10 cellular contexts compared by ENCODE assay signal in the genomic region with DNA sequence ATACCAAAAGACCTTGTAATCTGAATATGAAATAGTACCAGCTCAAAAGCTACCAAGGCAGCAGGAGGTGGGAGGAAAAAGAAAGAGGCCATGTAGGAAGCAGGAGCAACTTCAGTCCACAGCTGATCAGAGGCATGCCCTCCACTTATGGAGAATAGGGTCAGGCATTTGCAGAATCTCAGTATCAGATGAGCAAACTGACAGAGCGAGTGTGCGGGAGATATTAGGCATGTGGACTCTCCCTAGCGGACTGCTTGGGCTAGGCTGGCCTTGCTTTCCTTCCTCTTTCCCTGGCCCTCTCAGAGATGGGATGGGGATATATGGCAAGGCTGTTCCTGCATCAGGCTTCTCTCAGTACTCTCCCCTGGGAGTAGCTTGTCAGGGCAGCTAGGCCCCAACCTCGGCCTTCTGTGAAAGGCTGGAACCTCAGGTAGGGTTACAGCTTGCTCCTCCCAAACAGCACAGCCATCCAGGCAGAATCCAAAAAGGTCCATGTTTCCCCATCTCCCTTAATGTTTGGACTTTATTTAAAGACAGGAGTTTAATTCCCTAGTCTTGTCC. TPM values are rescaled to one million over a fixed set of nuclear protein-coding genes. Genes with fewer than 3 reads are reported as not detected.
DNase-seq lines count a peak whose midpoint lies in the region; ATAC-seq and TF ChIP-seq lines count a peak whose summit lies in the region.
"Had no signal": no experiment of that assay in that cellular context is flagged by ENCODE, and none has a peak within 500 bp of the region (broad histone marks: within the 10 kb centered on the region; RNA-seq: fewer than 3 reads in every experiment).

No MANE protein-coding gene starts in this region.

- H3K4me3 ChIP-seq in heart right ventricle (no peak overlapping the region), upper lobe of right lung (no peak overlapping the region), PC-3 (ENCODE audit: low read length) (no peak overlapping the region)

- no peaks in the 10 kb centered on the region for H3K27me3 Mint-ChIP-seq in activated T-cell treated with anti-CD3 and anti-CD28 coated beads, Interleukin-2, amount 50 U/mL, for 72 hours (ENCODE audit: low read depth)
- H3K27me3 Mint-ChIP-seq in mesothelial cell of epicardium (ENCODE audit: low read depth), result peaks cover 11% of the 10 kb centered on the region

- H3K36me3 Mint-ChIP-seq in activated T-cell treated with anti-CD3 and anti-CD28 coated beads, Interleukin-2, amount 50 U/mL, for 72 hours (ENCODE audit: insufficient read depth in 2 of 2), result no peaks in the 10 kb centered on the region
- H3K36me3 Mint-ChIP-seq in mesothelial cell of epicardium, result no peaks in the 10 kb centered on the region

- no peak overlapping the region for H2AFZ ChIP-seq in PC-3 (ENCODE audit: low read length)

- peak overlapping the region; percentile 82 to 91 for H3K4me3 Mint-ChIP-seq in activated T-cell treated with anti-CD3 and anti-CD28 coated beads, Interleukin-2, amount 50 U/mL, for 72 hours
- H3K4me3 Mint-ChIP-seq in mesothelial cell of epicardium, result peak overlapping the region; percentile 76

- no peak for TF ChIP-seq CTCF in heart right ventricle (IDR thresholded peaks at IDR 0.05)
- TF ChIP-seq CTCF in mesothelial cell of epicardium (IDR thresholded peaks at IDR 0.05; ENCODE audit: unreplicated experiment), result no peak
- no peak for TF ChIP-seq CTCF in upper lobe of right lung (IDR thresholded peaks at IDR 0.05)
- no peak for TF ChIP-seq CTCF in PC-3 (conservative IDR thresholded peaks at IDR 0.05; ENCODE audit: low read depth, low read length)

- no peaks in the 10 kb centered on the region for H3F3A ChIP-seq in PC-3 (ENCODE audit: low read length, unreplicated experiment)

- no peaks in the 10 kb centered on the region for H3K9me3 Mint-ChIP-seq in activated T-cell treated with anti-CD3 and anti-CD28 coated beads, Interleukin-2, amount 50 U/mL, for 72 hours
- H3K9me3 Mint-ChIP-seq in mesothelial cell of epicardium, result no peaks in the 10 kb centered on the region

- H3K9ac ChIP-seq in PC-3 (ENCODE audit: low read length), result no peak overlapping the region

- peaks cover 89% of the 10 kb centered on the region for H3K4me1 Mint-ChIP-seq in activated T-cell treated with anti-CD3 and anti-CD28 coated beads, Interleukin-2, amount 50 U/mL, for 72 hours (ENCODE audit: low read depth)
- H3K4me1 Mint-ChIP-seq in mesothelial cell of epicardium, result peaks cover 39% of the 10 kb centered on the region

- no peak for ATAC-seq in heart right ventricle
- ATAC-seq in Right ventricle myocardium inferior, result no peak
- ATAC-seq in activated T-cell treated with anti-CD3 and anti-CD28 coated beads, Interleukin-2, amount 50 U/mL, for 72 hours (replicated peaks in 1 of 2), result no peak
- ATAC-seq in upper lobe of right lung, result peak; percentile 10
- ATAC-seq in HG03196 (IDR thresholded peaks at IDR 0.05; ENCODE audit: unreplicated experiment), result no peak
- ATAC-seq in PC-3, result no peak
- no peak for ATAC-seq in GM18511 (IDR thresholded peaks at IDR 0.05; ENCODE audit: unreplicated experiment)

- no peaks in the 10 kb centered on the region for H3K27me3 ChIP-seq in heart right ventricle
- no peaks in the 10 kb centered on the region for H3K27me3 ChIP-seq in upper lobe of right lung
- H3K27me3 ChIP-seq in PC-3 (ENCODE audit: low read length), result no peaks in the 10 kb centered on the region

- no TSS peak for BruUV-seq in PC-3 (replicated peaks; lab: Mats Ljungman, UMichigan)

- 51% methylated on average over 4 of the region's 4 CpGs for WGBS in heart right ventricle, 2 donors

- POLR2A ChIA-PET in PC-3 (lab: Charles Lee; ENCODE audit: unreplicated experiment), result no interaction called here

- peak overlapping the region; percentile 94 for H3K27ac Mint-ChIP-seq in activated T-cell treated with anti-CD3 and anti-CD28 coated beads, Interleukin-2, amount 50 U/mL, for 72 hours
- no peak overlapping the region for H3K27ac Mint-ChIP-seq in mesothelial cell of epicardium

- peaks cover 3 to 93% (median 75%) of the 10 kb centered on the region in 9 donors for H3K4me1 ChIP-seq in heart right ventricle
- peaks cover 42% of the 10 kb centered on the region for H3K4me1 ChIP-seq in upper lobe of right lung
- H3K4me1 ChIP-seq in PC-3 (ENCODE audit: insufficient read depth, low read length), result no peaks in the 10 kb centered on the region

- H3K36me3 ChIP-seq in heart right ventricle (no peaks in the 10 kb centered on the region), upper lobe of right lung (no peaks in the 10 kb centered on the region), PC-3 (ENCODE audit: low read depth, low read length) (no peaks in the 10 kb centered on the region)

- no peaks in the 10 kb centered on the region for H3K79me2 ChIP-seq in PC-3 (ENCODE audit: low read length)

- intact Hi-C loops in heart right ventricle (cut with DNase I) (loop anchor here in 6 of 10 donors (5.0 to 10.0 kb wide), 5 partner anchors 77 to 378 kb away; no protein-coding TSS in a partner anchor), Right ventricle myocardium inferior (cut with DNase I) (no loop called here), upper lobe of right lung (cut with DNase I) (loop anchor here (5.0 kb wide), 1 partner anchor 33 kb away; no protein-coding TSS in a partner anchor), PC-3 (cut with micrococcal nuclease) (no loop called here)

- H3K27ac ChIP-seq in heart right ventricle (peak overlapping the region; percentile 70 to 92 (median 88)), upper lobe of right lung (peak overlapping the region; percentile 33), PC-3 (ENCODE audit: low read length) (no peak overlapping the region)

- CTCF ChIA-PET in PC-3 (lab: Charles Lee), result no interaction called here

- H3K4me2 ChIP-seq in PC-3 (ENCODE audit: low read length), result no peak overlapping the region

- no peaks in the 10 kb centered on the region for H3K9me2 ChIP-seq in PC-3 (replicated peaks; ENCODE audit: low read length)

- no peak for DNase-seq in heart right ventricle
- no peak for DNase-seq in Right ventricle myocardium inferior (ENCODE audit: missing footprints)
- DNase-seq in activated T-cell treated with anti-CD3 and anti-CD28 coated beads, Interleukin-2, amount 50 U/mL, for 72 hours, result no peak
- no peak for DNase-seq in mesothelial cell of epicardium (ENCODE audit: low spot score in 2 of 2, unreplicated experiment in 2 of 2)
- DNase-seq in upper lobe of right lung, result no peak
- DNase-seq in PC-3, result no peak
- DNase-seq: mammary epithelial cell, NCI-H1048 had no signal

- no peaks in the 10 kb centered on the region for H4K20me1 ChIP-seq in PC-3 (ENCODE audit: low read length)

- H3K9me3 ChIP-seq in heart right ventricle (no peaks in the 10 kb centered on the region), upper lobe of right lung (no peaks in the 10 kb centered on the region), PC-3 (ENCODE audit: low read length) (no peaks in the 10 kb centered on the region)

RNA-seq across cellular contexts. Expression of gene ETS1, which starts 37.0 kb away (rescaled TPM):
- total RNA-seq in heart right ventricle (10 to 100 TPM; 33.1 to 93.4 (median 53.2) TPM), Right ventricle myocardium inferior (53.2 TPM), mesothelial cell of epicardium (29.7 to 30.0 TPM (median 30.0 TPM) in 3 replicates), upper lobe of right lung (121 TPM), PC-3 (2014; rRNA removed) (52.0 and 59.5 TPM in 2 replicates)
- 10 to 100 TPM; 21.3 to 21.4 TPM for polyA plus RNA-seq in heart right ventricle
- 100 to 1,000 TPM; 713 to 736 TPM for total RNA-seq in activated T-cell treated with anti-CD3 and anti-CD28 coated beads, Interleukin-2, amount 50 U/mL, for 72 hours

Comparison
In these comparisons a context has a peak if more than half of its experiments do, and no peak if none do; other contexts are left out.
1. intact Hi-C loops: an anchor here in heart right ventricle (5.0 to 10.0 kb wide) and upper lobe of right lung (5.0 kb wide); none called in Right ventricle myocardium inferior and PC-3.